19 cellular contexts compared by ENCODE assay signal in genomic region chr17:41613277-41614082, GRCh38. TPM values are rescaled to one million over a fixed set of nuclear protein-coding genes. Genes with fewer than 3 reads are reported as not detected.
"Had no signal": no experiment of that assay in that cellular context is flagged by ENCODE, and none has a peak within 500 bp of the region (broad histone marks: within the 10 kb centered on the region; RNA-seq: fewer than 3 reads in every experiment).

No MANE protein-coding gene starts in this region.

- H3K27ac ChIP-seq: psoas muscle, right lobe of liver had no signal

- H3K9me3 Mint-ChIP-seq: activated CD4-positive, alpha-beta T cell treated with anti-CD3 and anti-CD28 coated beads, Interleukin-2, amount 10 ng/mL, durations not matched to agents 24 days and 14 days; dendritic cell treated with granulocyte-macrophage colony-stimulating factor and Interleukin-4, amounts not matched to agents 40 ng/mL and 50 ng/mL, for 4 days; natural killer cell treated with Interleukin-12 subunit alpha and Interleukin-12 subunit beta and Interleukin-15 and Interleukin-18, amount 100 ng/mL, for 72 hours; T-helper 2 cell treated with Interferon-gamma antibody and Interleukin-4, amounts not matched to agents 5 μg/mL and 100 μg/mL, for 36 hours had no signal

- H3K36me3 Mint-ChIP-seq: natural killer cell treated with Interleukin-12 subunit alpha and Interleukin-12 subunit beta and Interleukin-15 and Interleukin-18, amount 100 ng/mL, for 72 hours had no signal

- FAIRE-seq: islet of Langerhans had no signal

- H3K9me3 ChIP-seq: psoas muscle, right lobe of liver had no signal

- H3K4me3 ChIP-seq: psoas muscle, right lobe of liver had no signal

- H3K27me3 ChIP-seq: right lobe of liver had no signal

- DNase-seq: activated CD4-positive, alpha-beta T cell treated with anti-CD3 and anti-CD28 coated beads, Interleukin-2, amount 10 ng/mL, durations not matched to agents 24 days and 14 days; activated CD4-positive, CD25-positive, alpha-beta regulatory T cell; activated naive CD4-positive, alpha-beta T cell treated with Interleukin-2 at 50 U/mL for 16 hours; anterior cingulate cortex; cerebellar nuclear complex; effector memory CD4-positive, alpha-beta T cell; mesendoderm; occipital lobe; stimulated activated CD4-positive, alpha-beta T cell treated with anti-CD3 and anti-CD28 coated beads, Interleukin-12 subunit alpha, Interleukin-12 subunit beta, amount 100 ng/mL, for 4 hours; stimulated activated CD4-positive, alpha-beta T cell treated with anti-CD3 and anti-CD28 coated beads, Interleukin-2, amount 100 ng/mL, for 24 hours had no signal

- H3K36me3 ChIP-seq: right lobe of liver had no signal

- H3K4me3 Mint-ChIP-seq: activated CD4-positive, alpha-beta T cell treated with anti-CD3 and anti-CD28 coated beads, Interleukin-2, amount 10 ng/mL, durations not matched to agents 24 days and 14 days; dendritic cell treated with granulocyte-macrophage colony-stimulating factor and Interleukin-4, amounts not matched to agents 40 ng/mL and 50 ng/mL, for 4 days; natural killer cell treated with Interleukin-12 subunit alpha and Interleukin-12 subunit beta and Interleukin-15 and Interleukin-18, amount 100 ng/mL, for 72 hours; T-helper 2 cell treated with Interferon-gamma antibody and Interleukin-4, amounts not matched to agents 5 μg/mL and 100 μg/mL, for 36 hours had no signal

- H3K4me1 Mint-ChIP-seq: activated CD4-positive, alpha-beta T cell treated with anti-CD3 and anti-CD28 coated beads, Interleukin-2, amount 10 ng/mL, durations not matched to agents 24 days and 14 days had no signal

- ATAC-seq: right lobe of liver had no signal

- H3K4me1 ChIP-seq: psoas muscle, right lobe of liver had no signal

- H3K27ac Mint-ChIP-seq: activated CD4-positive, alpha-beta T cell treated with anti-CD3 and anti-CD28 coated beads, Interleukin-2, amount 10 ng/mL, durations not matched to agents 24 days and 14 days; dendritic cell treated with granulocyte-macrophage colony-stimulating factor and Interleukin-4, amounts not matched to agents 40 ng/mL and 50 ng/mL, for 4 days; natural killer cell treated with Interleukin-12 subunit alpha and Interleukin-12 subunit beta and Interleukin-15 and Interleukin-18, amount 100 ng/mL, for 72 hours; T-helper 2 cell treated with Interferon-gamma antibody and Interleukin-4, amounts not matched to agents 5 μg/mL and 100 μg/mL, for 36 hours had no signal

RNA-seq across cellular contexts. Expression of gene KRT16, which starts 0.9 kb away (rescaled TPM):
- total RNA-seq: activated CD4-positive, alpha-beta T cell treated with anti-CD3 and anti-CD28 coated beads, Interleukin-2, amount 10 ng/mL, durations not matched to agents 24 days and 14 days; liver; natural killer cell treated with Interleukin-12 subunit alpha and Interleukin-12 subunit beta and Interleukin-15 and Interleukin-18, amount 100 ng/mL, for 72 hours; occipital lobe; right lobe of liver; urinary bladder had no signal
- polyA plus RNA-seq: liver had no signal

RNA-seq across cellular contexts. Expression of gene KRT17, which starts 10.9 kb away (rescaled TPM):
- total RNA-seq: activated CD4-positive, alpha-beta T cell treated with anti-CD3 and anti-CD28 coated beads, Interleukin-2, amount 10 ng/mL, durations not matched to agents 24 days and 14 days; liver; natural killer cell treated with Interleukin-12 subunit alpha and Interleukin-12 subunit beta and Interleukin-15 and Interleukin-18, amount 100 ng/mL, for 72 hours; psoas muscle; right lobe of liver had no signal

RNA-seq across cellular contexts. Expression of gene KRT14, which starts 26.8 kb away (rescaled TPM):
- total RNA-seq: activated CD4-positive, alpha-beta T cell treated with anti-CD3 and anti-CD28 coated beads, Interleukin-2, amount 10 ng/mL, durations not matched to agents 24 days and 14 days; epithelial cell of proximal tubule; liver; natural killer cell treated with Interleukin-12 subunit alpha and Interleukin-12 subunit beta and Interleukin-15 and Interleukin-18, amount 100 ng/mL, for 72 hours; urinary bladder had no signal
- polyA plus RNA-seq: liver had no signal

RNA-seq across cellular contexts. Expression of gene KRT9, which starts 41.6 kb away (rescaled TPM):
- total RNA-seq: activated CD4-positive, alpha-beta T cell treated with anti-CD3 and anti-CD28 coated beads, Interleukin-2, amount 10 ng/mL, durations not matched to agents 24 days and 14 days; epithelial cell of proximal tubule; liver; natural killer cell treated with Interleukin-12 subunit alpha and Interleukin-12 subunit beta and Interleukin-15 and Interleukin-18, amount 100 ng/mL, for 72 hours; occipital lobe; psoas muscle; right lobe of liver; urinary bladder had no signal
- polyA plus RNA-seq: liver, urinary bladder had no signal
